Comparison of ENCODE assay signal across 35 cellular contexts in genomic region chr2:20957745-20958144, GRCh38.
"Had no signal": no experiment of that assay in that cellular context is flagged by ENCODE, and none has a peak within 500 bp of the region (broad histone marks: within the 10 kb centered on the region; RNA-seq: fewer than 3 reads in every experiment).

No MANE protein-coding gene starts in this region.

- H3K27me3 ChIP-seq: adrenal gland, ascending aorta had no signal

- H3K4me3 ChIP-seq: adrenal gland, ascending aorta, cardiac muscle cell had no signal

- H3K4me1 Mint-ChIP-seq: activated B cell treated with CpG ODN at 0.5 μM for 24 hours; activated CD4-positive, alpha-beta T cell treated with anti-CD3 and anti-CD28 coated beads, Interleukin-2, amount 10 ng/mL, durations not matched to agents 24 days and 14 days; activated naive CD4-positive, alpha-beta T cell treated with anti-CD3 and anti-CD28 coated beads, Interleukin-2, amount 10 ng/mL, durations not matched to agents 7 days and 5 days; activated naive CD4-positive, alpha-beta T cell treated with anti-CD3 and anti-CD28 coated beads, Interleukin-2, amount 50 U/mL, for 24 hours; activated naive CD8-positive, alpha-beta T cell treated with anti-CD3 and anti-CD28 coated beads for 36 hours; brain had no signal

- FAIRE-seq: bronchial epithelial cell, colon, TTC549 had no signal

- H3K27me3 Mint-ChIP-seq: activated B cell treated with CpG ODN at 0.5 μM for 24 hours; activated naive CD4-positive, alpha-beta T cell treated with anti-CD3 and anti-CD28 coated beads, Interleukin-2, amount 50 U/mL, for 24 hours had no signal

- H3K4me3 Mint-ChIP-seq: activated B cell treated with CpG ODN at 0.5 μM for 24 hours; activated CD4-positive, alpha-beta memory T cell treated with anti-CD3 and anti-CD28 coated beads for 36 hours; activated CD4-positive, alpha-beta T cell treated with anti-CD3 and anti-CD28 coated beads, Interleukin-2, amount 10 ng/mL, durations not matched to agents 24 days and 14 days; activated CD8-positive, alpha-beta T cell treated with anti-CD3 and anti-CD28 coated beads for 36 hours; activated naive CD4-positive, alpha-beta T cell treated with anti-CD3 and anti-CD28 coated beads, Interleukin-2, amount 10 ng/mL, durations not matched to agents 7 days and 5 days; activated naive CD4-positive, alpha-beta T cell treated with anti-CD3 and anti-CD28 coated beads, Interleukin-2, amount 50 U/mL, for 24 hours; activated naive CD8-positive, alpha-beta T cell treated with anti-CD3 and anti-CD28 coated beads for 36 hours; activated T-cell treated with anti-CD3 and anti-CD28 coated beads, Interleukin-2, amount 50 U/mL, for 4 hours; brain; T-helper 1 cell treated with Interleukin-12 subunit alpha and Interleukin-12 subunit beta and Interleukin-4 antibody, amounts not matched to agents 30 μg/mL and 1 μg/mL, for 36 hours; T-helper 2 cell treated with Interferon-gamma antibody and Interleukin-4, amounts not matched to agents 5 μg/mL and 100 μg/mL, for 36 hours had no signal

- H3K36me3 Mint-ChIP-seq: activated CD4-positive, alpha-beta memory T cell treated with anti-CD3 and anti-CD28 coated beads for 36 hours; activated naive CD4-positive, alpha-beta T cell treated with anti-CD3 and anti-CD28 coated beads, Interleukin-2, amount 10 ng/mL, durations not matched to agents 7 days and 5 days; activated naive CD4-positive, alpha-beta T cell treated with anti-CD3 and anti-CD28 coated beads, Interleukin-2, amount 50 U/mL, for 24 hours; activated naive CD8-positive, alpha-beta T cell treated with anti-CD3 and anti-CD28 coated beads for 36 hours; brain had no signal

- DNase-seq: activated B cell treated with CpG ODN at 0.5 μM for 24 hours; activated CD4-positive, alpha-beta memory T cell treated with anti-CD3 and anti-CD28 coated beads for 36 hours; activated CD4-positive, alpha-beta T cell treated with anti-CD3 and anti-CD28 coated beads for 4 hours; activated CD4-positive, alpha-beta T cell treated with anti-CD3 and anti-CD28 coated beads, Interleukin-2, amount 10 ng/mL, durations not matched to agents 24 days and 14 days; activated CD4-positive, alpha-beta T cell treated with anti-CD3 and anti-CD28 coated beads, Interleukin-2, amount 50 U/mL, for 1 hour; activated CD4-positive, alpha-beta T cell treated with anti-CD3 and anti-CD28 coated beads, Interleukin-2, amount 50 U/mL, for 4 hours; activated CD4-positive, CD25-positive, alpha-beta regulatory T cell treated with anti-CD3 and anti-CD28 coated beads, Interleukin-2, amount 50 U/mL, for 72 hours; activated CD8-positive, alpha-beta memory T cell treated with anti-CD3 and anti-CD28 coated beads, Interleukin-2, amount 50 U/mL, for 4 hours; activated CD8-positive, alpha-beta T cell treated with anti-CD3 and anti-CD28 coated beads for 36 hours; activated effector memory CD4-positive, alpha-beta T cell treated with Interleukin-2 at 50 U/mL for 16 hours; activated gamma-delta T cell; activated naive CD4-positive, alpha-beta T cell treated with anti-CD3 and anti-CD28 coated beads, Interleukin-2, amount 10 ng/mL, durations not matched to agents 7 days and 5 days; activated naive CD4-positive, alpha-beta T cell treated with Interleukin-2 at 50 U/mL for 16 hours; activated naive CD8-positive, alpha-beta T cell treated with anti-CD3 and anti-CD28 coated beads for 36 hours; activated T-cell treated with anti-CD3 and anti-CD28 coated beads for 4 hours; activated T-cell treated with anti-CD3 and anti-CD28 coated beads, Interleukin-2, amount 50 U/mL, for 1 hour; activated T-cell treated with anti-CD3 and anti-CD28 coated beads, Interleukin-2, amount 50 U/mL, for 4 hours; adrenal gland; amygdala; anterior cingulate cortex; central memory CD4-positive, alpha-beta T cell; T-helper 1 cell; T-helper 2 cell; T-helper 9 cell had no signal

- H3K9me3 ChIP-seq: adrenal gland, ascending aorta had no signal

- H3K36me3 ChIP-seq: adrenal gland, ascending aorta, cardiac muscle cell had no signal

- H3K4me1 ChIP-seq: adrenal gland had no signal

- ATAC-seq: activated CD8-positive, alpha-beta T cell treated with anti-CD3 and anti-CD28 coated beads for 36 hours; activated T-cell treated with anti-CD3 and anti-CD28 coated beads, Interleukin-2, amount 50 U/mL, for 4 hours had no signal

- H3K27ac Mint-ChIP-seq: activated B cell treated with CpG ODN at 0.5 μM for 24 hours; activated CD4-positive, alpha-beta memory T cell treated with anti-CD3 and anti-CD28 coated beads for 36 hours; activated CD4-positive, alpha-beta T cell treated with anti-CD3 and anti-CD28 coated beads, Interleukin-2, amount 10 ng/mL, durations not matched to agents 24 days and 14 days; activated CD8-positive, alpha-beta T cell treated with anti-CD3 and anti-CD28 coated beads for 36 hours; activated naive CD4-positive, alpha-beta T cell treated with anti-CD3 and anti-CD28 coated beads, Interleukin-2, amount 10 ng/mL, durations not matched to agents 7 days and 5 days; activated naive CD4-positive, alpha-beta T cell treated with anti-CD3 and anti-CD28 coated beads, Interleukin-2, amount 50 U/mL, for 24 hours; activated naive CD8-positive, alpha-beta T cell treated with anti-CD3 and anti-CD28 coated beads for 36 hours; activated T-helper 2 cell treated with anti-CD3 and anti-CD28 coated beads, Interferon-gamma antibody, Interleukin-2, Interleukin-4, amounts not matched to agents 10 μg/mL and 5 μg/mL and 100 μg/mL, durations not matched to agents 14 hours and 24 hours and 36 hours; T-helper 1 cell treated with Interleukin-12 subunit alpha and Interleukin-12 subunit beta and Interleukin-4 antibody, amounts not matched to agents 30 μg/mL and 1 μg/mL, for 36 hours; T-helper 2 cell treated with Interferon-gamma antibody and Interleukin-4, amounts not matched to agents 5 μg/mL and 100 μg/mL, for 36 hours had no signal

- H3K9me3 Mint-ChIP-seq: activated B cell treated with CpG ODN at 0.5 μM for 24 hours; activated CD4-positive, alpha-beta memory T cell treated with anti-CD3 and anti-CD28 coated beads for 36 hours; activated CD4-positive, alpha-beta T cell treated with anti-CD3 and anti-CD28 coated beads, Interleukin-2, amount 10 ng/mL, durations not matched to agents 24 days and 14 days; activated CD8-positive, alpha-beta T cell treated with anti-CD3 and anti-CD28 coated beads for 36 hours; activated naive CD4-positive, alpha-beta T cell treated with anti-CD3 and anti-CD28 coated beads, Interleukin-2, amount 10 ng/mL, durations not matched to agents 7 days and 5 days; activated naive CD4-positive, alpha-beta T cell treated with anti-CD3 and anti-CD28 coated beads, Interleukin-2, amount 50 U/mL, for 24 hours; activated naive CD8-positive, alpha-beta T cell treated with anti-CD3 and anti-CD28 coated beads for 36 hours; activated T-cell treated with anti-CD3 and anti-CD28 coated beads, Interleukin-2, amount 50 U/mL, for 4 hours; activated T-helper 2 cell treated with anti-CD3 and anti-CD28 coated beads, Interferon-gamma antibody, Interleukin-2, Interleukin-4, amounts not matched to agents 10 μg/mL and 5 μg/mL and 100 μg/mL, durations not matched to agents 14 hours and 24 hours and 36 hours; brain; T-helper 1 cell treated with Interleukin-12 subunit alpha and Interleukin-12 subunit beta and Interleukin-4 antibody, amounts not matched to agents 30 μg/mL and 1 μg/mL, for 36 hours; T-helper 2 cell treated with Interferon-gamma antibody and Interleukin-4, amounts not matched to agents 5 μg/mL and 100 μg/mL, for 36 hours had no signal

- H3K27ac ChIP-seq: adrenal gland, ascending aorta, cardiac muscle cell, VCaP had no signal
